In the genomic region with DNA sequence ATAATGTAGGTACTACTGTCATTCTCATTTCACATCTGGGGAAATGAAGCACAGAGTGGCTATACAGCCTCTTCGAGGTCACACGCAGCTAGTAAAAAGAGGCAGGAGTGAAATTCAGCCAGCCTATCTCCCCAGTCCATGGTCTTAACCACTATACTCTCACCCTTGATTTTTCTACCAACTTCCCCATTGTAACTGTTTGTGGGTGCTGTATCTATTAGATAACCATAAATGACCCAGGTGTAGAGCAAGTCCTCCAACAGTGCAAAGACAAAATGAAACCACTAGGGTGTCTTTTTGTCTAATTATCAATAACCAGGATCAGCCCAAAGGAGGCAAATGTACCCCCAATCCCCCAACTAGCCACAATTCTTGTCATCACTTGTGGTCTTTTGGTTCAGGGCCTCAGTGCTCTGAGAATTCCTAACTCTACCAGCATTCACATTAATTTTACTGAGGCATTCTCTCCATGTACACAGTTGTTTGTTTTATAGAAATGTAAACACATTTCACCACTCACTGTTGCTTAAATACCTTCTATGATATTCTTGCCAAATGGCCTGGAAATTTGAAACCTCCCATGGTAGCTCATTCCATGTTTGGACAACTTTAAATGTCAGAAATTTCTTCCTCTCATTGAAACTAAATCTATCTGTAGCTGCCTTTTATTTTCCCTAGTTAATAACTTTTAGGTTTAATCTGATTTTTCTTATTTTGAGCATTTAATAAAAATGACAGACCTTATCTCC, we compare ENCODE assay signal across 15 cellular contexts. TPM values are rescaled to one million over a fixed set of nuclear protein-coding genes. Genes with fewer than 3 reads are reported as not detected.
DNase-seq lines count a peak whose midpoint lies in the region; ATAC-seq and TF ChIP-seq lines count a peak whose summit lies in the region.
"Had no signal": no experiment of that assay in that cellular context is flagged by ENCODE, and none has a peak within 500 bp of the region (broad histone marks: within the 10 kb centered on the region; RNA-seq: fewer than 3 reads in every experiment).

No MANE protein-coding gene starts in this region.

- no peak overlapping the region for H3K4me3 ChIP-seq in lower lobe of right lung
- H3K4me3 ChIP-seq in mesendoderm (ENCODE audit: low read length) = no peak overlapping the region
- H3K4me3 ChIP-seq: BLaER1, lung had no signal

- WGBS in mesendoderm (ENCODE audit: extremely low coverage, insufficient coverage, low lambda C conversion rate) = no CpG with 5 or more reads among the region's 2 CpGs

- H3K56ac ChIP-seq in mesendoderm (ENCODE audit: low read length) = no peak overlapping the region

- H3K27ac ChIP-seq in C4-2B = peak overlapping the region; percentile 61; the same call in 1 of the 2 replicates
- H3K27ac ChIP-seq in VCaP = peak overlapping the region; percentile 72
- peak overlapping the region; percentile 18 for H3K27ac ChIP-seq in lower lobe of right lung
- H3K27ac ChIP-seq in mesendoderm (ENCODE audit: low read depth, low read length) = no peak overlapping the region
- no peak overlapping the region for H3K27ac ChIP-seq in caudate nucleus (ENCODE audit: low read depth, low read length)
- H3K27ac ChIP-seq: BLaER1, HL-60 had no signal

- H3K9ac ChIP-seq in mesendoderm (ENCODE audit: low read length) = no peak overlapping the region
- H3K9ac ChIP-seq: BLaER1 had no signal

- peak; percentile 63 for ATAC-seq in HG03103 (IDR thresholded peaks at IDR 0.05; ENCODE audit: low read depth, unreplicated experiment)
- ATAC-seq in lower lobe of right lung = peak in 1 of 2 donors; percentile 52
- ATAC-seq: activated naive CD8-positive, alpha-beta T cell treated with anti-CD3 and anti-CD28 coated beads, Interleukin-2, amount 50 U/mL, for 24 hours had no signal

- H3K79me1 ChIP-seq in mesendoderm (ENCODE audit: low read length) = no peaks in the 10 kb centered on the region

- H2BK15ac ChIP-seq in mesendoderm (replicated peaks; ENCODE audit: low read depth) = no peak overlapping the region

- no peaks in the 10 kb centered on the region for H3K27me3 ChIP-seq in lower lobe of right lung (ENCODE audit: low read depth)
- no peaks in the 10 kb centered on the region for H3K27me3 ChIP-seq in mesendoderm (ENCODE audit: insufficient read depth, low read length, poor library complexity)
- H3K27me3 ChIP-seq: BLaER1 had no signal

- H3K4me2 ChIP-seq in mesendoderm (ENCODE audit: low read length) = no peak overlapping the region
- H3K4me2 ChIP-seq: BLaER1 had no signal

- H3K4me1 ChIP-seq in lower lobe of right lung (peaks cover 18% of the 10 kb centered on the region), mesendoderm (ENCODE audit: control insufficient read depth, low read depth, low read length) (peaks cover 2% of the 10 kb centered on the region)
- H3K4me1 ChIP-seq: BLaER1 had no signal

- no peak overlapping the region for H3K18ac ChIP-seq in mesendoderm (ENCODE audit: low read length)

- TF ChIP-seq CTCF in C4-2B (conservative IDR thresholded peaks at IDR 0.05) (no peak), VCaP (conservative IDR thresholded peaks at IDR 0.05) (no peak), lower lobe of right lung (IDR thresholded peaks at IDR 0.05) (no peak)

- H2BK5ac ChIP-seq in mesendoderm (ENCODE audit: low read length) = no peak overlapping the region

- H3K79me2 ChIP-seq in mesendoderm (ENCODE audit: control insufficient read depth, insufficient read depth, low read length) = no peaks in the 10 kb centered on the region

- no peaks in the 10 kb centered on the region for H3K36me3 ChIP-seq in lower lobe of right lung
- no peaks in the 10 kb centered on the region for H3K36me3 ChIP-seq in mesendoderm (ENCODE audit: control insufficient read depth, insufficient read depth, low read length)
- H3K36me3 ChIP-seq: BLaER1 had no signal

- H3K23ac ChIP-seq in mesendoderm (ENCODE audit: low read length) = no peak overlapping the region

- no peak overlapping the region for H4K8ac ChIP-seq in mesendoderm (ENCODE audit: low read depth, low read length)

- H2AK5ac ChIP-seq in mesendoderm (ENCODE audit: low read length) = no peak overlapping the region

- H2BK120ac ChIP-seq in mesendoderm (ENCODE audit: low read depth, low read length) = no peak overlapping the region

- no peaks in the 10 kb centered on the region for H3K9me3 ChIP-seq in lower lobe of right lung
- H3K9me3 ChIP-seq: BLaER1 had no signal

- intact Hi-C loops in lower lobe of right lung (cut with DNase I) = no loop called here

- DNase-seq in lower lobe of right lung (no peak), mesendoderm (no peak), cerebellum (ENCODE audit: low spot score) (no peak), NCI-H2227 treated with DMSO at 0.1 percent for 48 hours (lab: John Stamatoyannopoulos, UW) (no peak), caudate nucleus (lab: John Stamatoyannopoulos, UW) (no peak)
- DNase-seq: activated CD4-positive, alpha-beta memory T cell treated with anti-CD3 and anti-CD28 coated beads for 36 hours; activated naive CD8-positive, alpha-beta T cell treated with anti-CD3 and anti-CD28 coated beads, Interleukin-2, amount 50 U/mL, for 24 hours; NCI-H2107; SHP77 had no signal

- H4K5ac ChIP-seq in mesendoderm (ENCODE audit: low read length) = no peak overlapping the region

- H3K4ac ChIP-seq in mesendoderm (ENCODE audit: low read depth, low read length) = no peak overlapping the region

RNA-seq across cellular contexts. Expression of gene SLC40A1, which starts 58.7 kb away (rescaled TPM):
- 135 TPM for total RNA-seq in lower lobe of right lung
- 0.06 TPM for polyA plus RNA-seq in mesendoderm (2013, experiment 1 of 2)
- 0.08 TPM for polyA plus RNA-seq in mesendoderm (2013, experiment 2 of 2)
- 11.1 TPM for total RNA-seq in cerebellum

Comparison
In these comparisons a context has a peak if more than half of its experiments do, and no peak if none do; other contexts are left out.
1. H3K27ac ChIP-seq: peak in C4-2B (single experiment), VCaP (single experiment) and lower lobe of right lung (single experiment); none in mesendoderm (single experiment) and caudate nucleus (single experiment).
2. RNA of gene SLC40A1, which starts 58.7 kb away (total RNA-seq): 135 TPM in lower lobe of right lung (single experiment); 11.1 TPM in cerebellum (single experiment); every median in the first group is over 10 times any median in the second.